Comparison of ENCODE assay signal across 3 cellular contexts in genomic region chr2:174841931-174842330, GRCh38.
TF ChIP-seq lines count a peak whose summit lies in the region.

No MANE protein-coding gene starts in this region.

TF ChIP-seq in GM23338, 12 proteins besides CTCF, POLR2A, EP300 and RAD21 (continues in another document):
- no peak for TF ChIP-seq EZH2phosphoT487 (IDR thresholded peaks at IDR 0.05; ENCODE audit: unreplicated experiment)
- no peak for TF ChIP-seq JUNB (IDR thresholded peaks at IDR 0.05; ENCODE audit: unreplicated experiment)
- TF ChIP-seq NANOG (IDR thresholded peaks at IDR 0.05; ENCODE audit: borderline replicate concordance): no peak
- TF ChIP-seq CREB1 (CRISPR knock-in tag; IDR thresholded peaks at IDR 0.05; ENCODE audit: low read depth): no peak
- TF ChIP-seq, protein P1, sequence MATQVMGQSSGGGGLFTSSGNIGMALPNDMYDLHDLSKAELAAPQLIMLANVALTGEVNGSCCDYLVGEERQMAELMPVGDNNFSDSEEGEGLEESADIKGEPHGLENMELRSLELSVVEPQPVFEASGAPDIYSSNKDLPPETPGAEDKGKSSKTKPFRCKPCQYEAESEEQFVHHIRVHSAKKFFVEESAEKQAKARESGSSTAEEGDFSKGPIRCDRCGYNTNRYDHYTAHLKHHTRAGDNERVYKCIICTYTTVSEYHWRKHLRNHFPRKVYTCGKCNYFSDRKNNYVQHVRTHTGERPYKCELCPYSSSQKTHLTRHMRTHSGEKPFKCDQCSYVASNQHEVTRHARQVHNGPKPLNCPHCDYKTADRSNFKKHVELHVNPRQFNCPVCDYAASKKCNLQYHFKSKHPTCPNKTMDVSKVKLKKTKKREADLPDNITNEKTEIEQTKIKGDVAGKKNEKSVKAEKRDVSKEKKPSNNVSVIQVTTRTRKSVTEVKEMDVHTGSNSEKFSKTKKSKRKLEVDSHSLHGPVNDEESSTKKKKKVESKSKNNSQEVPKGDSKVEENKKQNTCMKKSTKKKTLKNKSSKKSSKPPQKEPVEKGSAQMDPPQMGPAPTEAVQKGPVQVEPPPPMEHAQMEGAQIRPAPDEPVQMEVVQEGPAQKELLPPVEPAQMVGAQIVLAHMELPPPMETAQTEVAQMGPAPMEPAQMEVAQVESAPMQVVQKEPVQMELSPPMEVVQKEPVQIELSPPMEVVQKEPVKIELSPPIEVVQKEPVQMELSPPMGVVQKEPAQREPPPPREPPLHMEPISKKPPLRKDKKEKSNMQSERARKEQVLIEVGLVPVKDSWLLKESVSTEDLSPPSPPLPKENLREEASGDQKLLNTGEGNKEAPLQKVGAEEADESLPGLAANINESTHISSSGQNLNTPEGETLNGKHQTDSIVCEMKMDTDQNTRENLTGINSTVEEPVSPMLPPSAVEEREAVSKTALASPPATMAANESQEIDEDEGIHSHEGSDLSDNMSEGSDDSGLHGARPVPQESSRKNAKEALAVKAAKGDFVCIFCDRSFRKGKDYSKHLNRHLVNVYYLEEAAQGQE (IDR thresholded peaks at IDR 0.05; ENCODE audit: unreplicated experiment): no peak

TF ChIP-seq in IMR-90, 13 proteins besides CTCF, POLR2A, EP300 and RAD21:
- TF ChIP-seq NFE2L2 (IDR thresholded peaks at IDR 0.05; ENCODE audit: low read depth, low read length): no peak
- no peak for TF ChIP-seq CHD1 (IDR thresholded peaks at IDR 0.05; ENCODE audit: low read depth, low read length)
- no peak for TF ChIP-seq SMC3 (IDR thresholded peaks at IDR 0.05; ENCODE audit: low read depth, low read length)
- TF ChIP-seq, protein P2, sequence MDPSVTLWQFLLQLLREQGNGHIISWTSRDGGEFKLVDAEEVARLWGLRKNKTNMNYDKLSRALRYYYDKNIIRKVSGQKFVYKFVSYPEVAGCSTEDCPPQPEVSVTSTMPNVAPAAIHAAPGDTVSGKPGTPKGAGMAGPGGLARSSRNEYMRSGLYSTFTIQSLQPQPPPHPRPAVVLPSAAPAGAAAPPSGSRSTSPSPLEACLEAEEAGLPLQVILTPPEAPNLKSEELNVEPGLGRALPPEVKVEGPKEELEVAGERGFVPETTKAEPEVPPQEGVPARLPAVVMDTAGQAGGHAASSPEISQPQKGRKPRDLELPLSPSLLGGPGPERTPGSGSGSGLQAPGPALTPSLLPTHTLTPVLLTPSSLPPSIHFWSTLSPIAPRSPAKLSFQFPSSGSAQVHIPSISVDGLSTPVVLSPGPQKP (IDR thresholded peaks at IDR 0.05; ENCODE audit: borderline replicate concordance, low read depth, low read length): no peak

TF ChIP-seq in H1, 55 proteins besides CTCF, POLR2A, EP300 and RAD21:
- TF ChIP-seq JUN (IDR thresholded peaks at IDR 0.05; ENCODE audit: low read depth, low read length) (no peak), ASH2L (IDR thresholded peaks at IDR 0.05; ENCODE audit: low read length) (no peak), SP2 (IDR thresholded peaks at IDR 0.05; ENCODE audit: low read length) (no peak), USF2 (IDR thresholded peaks at IDR 0.05; ENCODE audit: low read length) (no peak), KDM1A (IDR thresholded peaks at IDR 0.05; ENCODE audit: borderline replicate concordance, low read length) (no peak), SP1 (IDR thresholded peaks at IDR 0.05; ENCODE audit: low read depth, low read length) (no peak), HDAC6 (IDR thresholded peaks at IDR 0.05; ENCODE audit: low read depth, low read length) (no peak), RNF2 (IDR thresholded peaks at IDR 0.05; ENCODE audit: borderline replicate concordance, low read depth, low read length, missing control alignments, poor library complexity, severe bottlenecking) (no peak), KDM5A (IDR thresholded peaks at IDR 0.05; ENCODE audit: low read length) (no peak), YY1 (IDR thresholded peaks at IDR 0.05; ENCODE audit: low read depth, low read length) (no peak), SUZ12 (IDR thresholded peaks at IDR 0.05; ENCODE audit: low read length) (no peak), RFX5 (IDR thresholded peaks at IDR 0.05; ENCODE audit: borderline replicate concordance, low read depth, low read length) (no peak), SIN3A (conservative IDR thresholded peaks at IDR 0.05 in 1 of 2, IDR thresholded peaks at IDR 0.05 in 1 of 2; ENCODE audit: low read depth in 1 of 2, low read length in 2 of 2) (no peak), JUND (IDR thresholded peaks at IDR 0.05; ENCODE audit: low read length) (no peak)
